16 cellular contexts compared by ENCODE assay signal in genomic region chr6:107153061-107153460, GRCh38. TPM values are rescaled to one million over a fixed set of nuclear protein-coding genes. Genes with fewer than 3 reads are reported as not detected.
DNase-seq lines count a peak whose midpoint lies in the region; ATAC-seq and TF ChIP-seq lines count a peak whose summit lies in the region.
"Had no signal": no experiment of that assay in that cellular context is flagged by ENCODE, and none has a peak within 500 bp of the region (broad histone marks: within the 10 kb centered on the region; RNA-seq: fewer than 3 reads in every experiment).

No MANE protein-coding gene starts in this region.

- H3K4me3 Mint-ChIP-seq in MCF 10A (ENCODE audit: unreplicated experiment): no peak overlapping the region
- H3K4me3 Mint-ChIP-seq: activated CD4-positive, alpha-beta T cell treated with anti-CD3 and anti-CD28 coated beads, Interleukin-2, amount 10 ng/mL, durations not matched to agents 7 days and 5 days; activated T-cell treated with anti-CD3 and anti-CD28 coated beads, Interleukin-2, amount 50 U/mL, for 72 hours had no signal

- TF ChIP-seq CTCF in MCF 10A (IDR thresholded peaks at IDR 0.05; ENCODE audit: unreplicated experiment) (no peak), breast epithelium (IDR thresholded peaks at IDR 0.05) (no peak), brain microvascular endothelial cell (IDR thresholded peaks at IDR 0.05; ENCODE audit: low read depth, low read length, missing control alignments) (no peak)

- peaks cover 11% of the 10 kb centered on the region for H3K36me3 Mint-ChIP-seq in MCF 10A (ENCODE audit: insufficient read depth, unreplicated experiment)

- no peaks in the 10 kb centered on the region for H3K4me1 ChIP-seq in breast epithelium

- in situ Hi-C loops in brain microvascular endothelial cell (cut with HindIII; ENCODE audit: low pct_ligation_motif_present, low sequenced_read_pairs): no loop called here

- intact Hi-C loops in MCF 10A (cut with micrococcal nuclease): no loop called here
- intact Hi-C loops in breast epithelium (cut with DNase I; ENCODE audit: low total_unique reads): no loop called here

- no peak for TF ChIP-seq POLR2A in breast epithelium (IDR thresholded peaks at IDR 0.05)

- H3K4me3 ChIP-seq in breast epithelium: no peak overlapping the region
- H3K4me3 ChIP-seq in brain microvascular endothelial cell (ENCODE audit: low read depth, low read length): no peak overlapping the region
- H3K4me3 ChIP-seq: upper lobe of left lung had no signal

- POLR2A ChIA-PET in MCF 10A (lab: Yijun Ruan, JAX): no interaction called here

- H3K9me3 Mint-ChIP-seq in MCF 10A (ENCODE audit: unreplicated experiment): no peaks in the 10 kb centered on the region
- H3K9me3 Mint-ChIP-seq: activated CD4-positive, alpha-beta T cell treated with anti-CD3 and anti-CD28 coated beads, Interleukin-2, amount 10 ng/mL, durations not matched to agents 7 days and 5 days; activated T-cell treated with anti-CD3 and anti-CD28 coated beads, Interleukin-2, amount 50 U/mL, for 72 hours had no signal

- TSS peak; percentile 34 for BruUV-seq in MCF 10A (replicated peaks; lab: Mats Ljungman, UMichigan)

- DNase-seq in MCF 10A (ENCODE audit: unreplicated experiment): no peak
- DNase-seq in breast epithelium (ENCODE audit: low spot score in 2 of 2): no peak
- peak; percentile 15 for DNase-seq in NCI-H526 treated with DMSO at 0.1 percent for 48 hours (lab: John Stamatoyannopoulos, UW)
- DNase-seq in iris pigment epithelial cell (ENCODE audit: low read depth): peak; percentile 76
- DNase-seq in Kasumi-1 (lab: John Stamatoyannopoulos, UW): no peak
- DNase-seq in brain microvascular endothelial cell: no peak
- DNase-seq: activated CD4-positive, alpha-beta T cell treated with anti-CD3 and anti-CD28 coated beads, Interleukin-2, amount 10 ng/mL, durations not matched to agents 7 days and 5 days; activated T-cell treated with anti-CD3 and anti-CD28 coated beads, Interleukin-2, amount 50 U/mL, for 72 hours; DND-41; foreskin melanocyte; midbrain; stimulated activated CD8-positive, alpha-beta memory T cell treated with anti-CD3 and anti-CD28 coated beads, Interleukin-4, amount 100 ng/mL, for 48 hours; T-helper 9 cell; upper lobe of left lung had no signal

- no peaks in the 10 kb centered on the region for H3K9me3 ChIP-seq in breast epithelium
- H3K9me3 ChIP-seq: upper lobe of left lung had no signal

- H3K27ac ChIP-seq in breast epithelium (no peak overlapping the region), brain microvascular endothelial cell (no peak overlapping the region)

- peaks cover 15% of the 10 kb centered on the region for H3K4me1 Mint-ChIP-seq in MCF 10A (ENCODE audit: insufficient read depth, unreplicated experiment)
- H3K4me1 Mint-ChIP-seq: activated CD4-positive, alpha-beta T cell treated with anti-CD3 and anti-CD28 coated beads, Interleukin-2, amount 10 ng/mL, durations not matched to agents 7 days and 5 days had no signal

- no peaks in the 10 kb centered on the region for H3K36me3 ChIP-seq in breast epithelium
- H3K36me3 ChIP-seq in brain microvascular endothelial cell (replicated peaks): no peaks in the 10 kb centered on the region
- H3K36me3 ChIP-seq: upper lobe of left lung had no signal

- ATAC-seq in GM19397 (IDR thresholded peaks at IDR 0.05; ENCODE audit: unreplicated experiment) (no peak), GM21423 (IDR thresholded peaks at IDR 0.05; ENCODE audit: unreplicated experiment) (no peak)
- ATAC-seq: activated T-cell treated with anti-CD3 and anti-CD28 coated beads, Interleukin-2, amount 50 U/mL, for 72 hours had no signal

- H3K27me3 ChIP-seq in breast epithelium (no peaks in the 10 kb centered on the region), brain microvascular endothelial cell (replicated peaks) (no peaks in the 10 kb centered on the region)
- H3K27me3 ChIP-seq: upper lobe of left lung had no signal

- CTCF ChIA-PET in MCF 10A (lab: Yijun Ruan, JAX): no interaction called here

- no peak overlapping the region for H3K27ac Mint-ChIP-seq in MCF 10A (ENCODE audit: low read depth, unreplicated experiment)
- H3K27ac Mint-ChIP-seq: activated CD4-positive, alpha-beta T cell treated with anti-CD3 and anti-CD28 coated beads, Interleukin-2, amount 10 ng/mL, durations not matched to agents 7 days and 5 days; activated T-cell treated with anti-CD3 and anti-CD28 coated beads, Interleukin-2, amount 50 U/mL, for 72 hours had no signal

- no peaks in the 10 kb centered on the region for H3K27me3 Mint-ChIP-seq in MCF 10A (ENCODE audit: insufficient read depth, unreplicated experiment)
- H3K27me3 Mint-ChIP-seq: activated CD4-positive, alpha-beta T cell treated with anti-CD3 and anti-CD28 coated beads, Interleukin-2, amount 10 ng/mL, durations not matched to agents 7 days and 5 days had no signal

RNA-seq across cellular contexts. Expression of gene BEND3, which starts 37.7 kb away (rescaled TPM):
- total RNA-seq in MCF 10A (2022): 2.8 and 3.1 TPM in 2 replicates
- total RNA-seq in breast epithelium: 1 to 10 TPM in 2 of 3 donors, under 1 TPM in 1; 0.96 to 3.6 (median 2.5) TPM

Comparison
In these comparisons a context has a peak if more than half of its experiments do, and no peak if none do; other contexts are left out.
1. DNase-seq: peak in NCI-H526 treated with DMSO at 0.1 percent for 48 hours (single experiment) and iris pigment epithelial cell (single experiment); none in MCF 10A (single experiment), breast epithelium (0 of 2), Kasumi-1 (0 of 2) and brain microvascular endothelial cell (single experiment).